Comparison of ENCODE assay signal across 9 cellular contexts in genomic region chr2:240134466-240134865, GRCh38. TPM values are rescaled to one million over a fixed set of nuclear protein-coding genes. Genes with fewer than 3 reads are reported as not detected.
DNase-seq lines count a peak whose midpoint lies in the region; FAIRE-seq and TF ChIP-seq lines count a peak whose summit lies in the region.
"Had no signal": no experiment of that assay in that cellular context is flagged by ENCODE, and none has a peak within 500 bp of the region (broad histone marks: within the 10 kb centered on the region; RNA-seq: fewer than 3 reads in every experiment).

No MANE protein-coding gene starts in this region.

- peaks cover 28% of the 10 kb centered on the region for H3K79me2 ChIP-seq in keratinocyte (ENCODE audit: control insufficient read depth, insufficient read depth, low read length)

- H3K27ac ChIP-seq in keratinocyte (ENCODE audit: control insufficient read depth, insufficient read depth, low read length) (no peak overlapping the region), tibial artery (no peak overlapping the region), colonic mucosa (no peak overlapping the region)

- peaks cover 13% of the 10 kb centered on the region for H3K27me3 Mint-ChIP-seq in activated naive CD4-positive, alpha-beta T cell treated with anti-CD3 and anti-CD28 coated beads, Interleukin-2, amount 10 ng/mL, durations not matched to agents 7 days and 5 days
- peaks cover 4% of the 10 kb centered on the region for H3K27me3 Mint-ChIP-seq in activated T-helper 1 cell treated with anti-CD3 and anti-CD28 coated beads, Interleukin-12 subunit alpha, Interleukin-12 subunit beta, Interleukin-2, Interleukin-4 antibody, amounts not matched to agents 30 ng/mL and 10 ng/mL and 1 ng/mL, durations not matched to agents 14 hours and 24 hours and 36 hours (ENCODE audit: insufficient read depth)

- peaks cover 27% of the 10 kb centered on the region for H3K4me1 Mint-ChIP-seq in activated naive CD4-positive, alpha-beta T cell treated with anti-CD3 and anti-CD28 coated beads, Interleukin-2, amount 10 ng/mL, durations not matched to agents 7 days and 5 days
- H3K4me1 Mint-ChIP-seq in activated T-helper 1 cell treated with anti-CD3 and anti-CD28 coated beads, Interleukin-12 subunit alpha, Interleukin-12 subunit beta, Interleukin-2, Interleukin-4 antibody, amounts not matched to agents 30 ng/mL and 10 ng/mL and 1 ng/mL, durations not matched to agents 14 hours and 24 hours and 36 hours (ENCODE audit: low read depth): peaks cover 25% of the 10 kb centered on the region

- TF ChIP-seq CTCF in keratinocyte (optimal IDR thresholded peaks at IDR 0.05 in 1 of 3, IDR thresholded peaks at IDR 0.05 in 1 of 3, conservative IDR thresholded peaks at IDR 0.05 in 1 of 3; ENCODE audit: extremely low read depth in 1 of 3, insufficient read depth in 2 of 3, low read length in 3 of 3): no peak
- TF ChIP-seq CTCF in tibial artery (IDR thresholded peaks at IDR 0.05): no peak
- TF ChIP-seq CTCF in colonic mucosa (IDR thresholded peaks at IDR 0.05): no peak

- no peaks in the 10 kb centered on the region for H3K9me3 Mint-ChIP-seq in activated naive CD4-positive, alpha-beta T cell treated with anti-CD3 and anti-CD28 coated beads, Interleukin-2, amount 10 ng/mL, durations not matched to agents 7 days and 5 days
- H3K9me3 Mint-ChIP-seq in activated T-helper 1 cell treated with anti-CD3 and anti-CD28 coated beads, Interleukin-12 subunit alpha, Interleukin-12 subunit beta, Interleukin-2, Interleukin-4 antibody, amounts not matched to agents 30 ng/mL and 10 ng/mL and 1 ng/mL, durations not matched to agents 14 hours and 24 hours and 36 hours: no peaks in the 10 kb centered on the region

- H4K20me1 ChIP-seq in keratinocyte (ENCODE audit: control insufficient read depth, extremely low read depth, insufficient read depth, low read length): no peaks in the 10 kb centered on the region

- FAIRE-seq in keratinocyte (lab: Jason Lieb, UNC): no peak

- H3K27me3 ChIP-seq in keratinocyte (ENCODE audit: control insufficient read depth, extremely low read depth, insufficient read depth, low read length) (no peaks in the 10 kb centered on the region), tibial artery (no peaks in the 10 kb centered on the region), colonic mucosa (no peaks in the 10 kb centered on the region)

- peak overlapping the region; percentile 98 for H3K4me2 ChIP-seq in keratinocyte (ENCODE audit: control insufficient read depth, extremely low read depth, insufficient read depth, low read depth, low read length)

- H2AFZ ChIP-seq in keratinocyte (ENCODE audit: control insufficient read depth, low read length): no peak overlapping the region

- peaks cover 3% of the 10 kb centered on the region for H3K9me1 ChIP-seq in keratinocyte (ENCODE audit: control insufficient read depth, extremely low read depth, insufficient read depth, low read length)

- H3K9me3 ChIP-seq in keratinocyte (ENCODE audit: control insufficient read depth, low read depth, low read length) (no peaks in the 10 kb centered on the region), tibial artery (no peaks in the 10 kb centered on the region), colonic mucosa (no peaks in the 10 kb centered on the region)

- intact Hi-C loops in activated T-helper 1 cell treated with anti-CD3 and anti-CD28 coated beads, Interleukin-12 subunit alpha, Interleukin-12 subunit beta, Interleukin-2, Interleukin-4 antibody, amounts not matched to agents 30 ng/mL and 10 ng/mL and 1 ng/mL, durations not matched to agents 14 hours and 24 hours and 36 hours (cut with micrococcal nuclease): loop anchor here (10.0 kb wide), 2 partner anchors 430 to 870 kb away; partner anchors contain the start of genes DUSP28 and RNPEPL1
- intact Hi-C loops in tibial artery (cut with DNase I; ENCODE audit: low total_unique reads): no loop called here
- intact Hi-C loops in colonic mucosa (cut with DNase I): no loop called here

- H3K4me3 ChIP-seq in keratinocyte (ENCODE audit: control insufficient read depth in 2 of 3, extremely low read depth in 1 of 3, insufficient read depth in 2 of 3, low read depth in 1 of 3, low read length in 3 of 3): peak overlapping the region in 2 of 3 experiments; percentile 84 to 93
- H3K4me3 ChIP-seq in tibial artery: no peak overlapping the region
- H3K4me3 ChIP-seq in colonic mucosa: no peak overlapping the region

- peaks cover 22% of the 10 kb centered on the region for H3K36me3 Mint-ChIP-seq in activated naive CD4-positive, alpha-beta T cell treated with anti-CD3 and anti-CD28 coated beads, Interleukin-2, amount 10 ng/mL, durations not matched to agents 7 days and 5 days
- H3K36me3 Mint-ChIP-seq in activated T-helper 1 cell treated with anti-CD3 and anti-CD28 coated beads, Interleukin-12 subunit alpha, Interleukin-12 subunit beta, Interleukin-2, Interleukin-4 antibody, amounts not matched to agents 30 ng/mL and 10 ng/mL and 1 ng/mL, durations not matched to agents 14 hours and 24 hours and 36 hours (ENCODE audit: low read depth): peaks cover 20% of the 10 kb centered on the region

- dilution Hi-C loops in keratinocyte (cut with MboI; ENCODE audit: extremely low pct_ligation_motif_present, low sequenced_read_pairs): no loop called here

- H3K36me3 ChIP-seq in keratinocyte (ENCODE audit: control insufficient read depth in 2 of 2, extremely low read depth in 1 of 2, insufficient read depth in 2 of 2, low read length in 2 of 2): peaks cover 24 to 32% of the 10 kb centered on the region in 2 experiments
- H3K36me3 ChIP-seq in tibial artery: peaks cover 42 to 44% (median 43%) of the 10 kb centered on the region in 3 donors
- H3K36me3 ChIP-seq in colonic mucosa: peaks cover 3% of the 10 kb centered on the region

- DNase-seq in activated naive CD4-positive, alpha-beta T cell treated with anti-CD3 and anti-CD28 coated beads, Interleukin-2, amount 10 ng/mL, durations not matched to agents 7 days and 5 days: no peak
- no peak for DNase-seq in activated naive CD4-positive, alpha-beta T cell treated with Interleukin-2 at 50 U/mL for 16 hours
- no peak for DNase-seq in activated T-helper 1 cell treated with anti-CD3 and anti-CD28 coated beads, Interleukin-12 subunit alpha, Interleukin-12 subunit beta, Interleukin-2, Interleukin-4 antibody, amounts not matched to agents 30 ng/mL and 10 ng/mL and 1 ng/mL, durations not matched to agents 14 hours and 24 hours and 36 hours (ENCODE audit: low spot score)
- no peak for DNase-seq in keratinocyte (ENCODE audit: low read depth, low spot score)
- peak; percentile 5 to 24 for DNase-seq in tibial artery
- DNase-seq in CD1c-positive myeloid dendritic cell (ENCODE audit: extremely low spot score): no peak
- no peak for DNase-seq in colonic mucosa
- no peak for DNase-seq in OCI-M1 (lab: John Stamatoyannopoulos, UW)
- DNase-seq: NCI-H1694 had no signal

- peaks cover 24% of the 10 kb centered on the region for H3K4me1 ChIP-seq in keratinocyte (ENCODE audit: control insufficient read depth, extremely low read depth, insufficient read depth, low read length)
- H3K4me1 ChIP-seq in tibial artery: peaks cover 0 to 21% (median 12%) of the 10 kb centered on the region in 4 donors
- peaks cover 6% of the 10 kb centered on the region for H3K4me1 ChIP-seq in colonic mucosa

- H3K4me3 Mint-ChIP-seq in activated naive CD4-positive, alpha-beta T cell treated with anti-CD3 and anti-CD28 coated beads, Interleukin-2, amount 10 ng/mL, durations not matched to agents 7 days and 5 days: peak overlapping the region; percentile 90
- peak overlapping the region; percentile 92 for H3K4me3 Mint-ChIP-seq in activated T-helper 1 cell treated with anti-CD3 and anti-CD28 coated beads, Interleukin-12 subunit alpha, Interleukin-12 subunit beta, Interleukin-2, Interleukin-4 antibody, amounts not matched to agents 30 ng/mL and 10 ng/mL and 1 ng/mL, durations not matched to agents 14 hours and 24 hours and 36 hours

- H3K9ac ChIP-seq in keratinocyte (ENCODE audit: control insufficient read depth, extremely low read depth, insufficient read depth, low read length) (peak overlapping the region; percentile 94), colonic mucosa (ENCODE audit: low read depth in 2 of 2, low read length in 2 of 2) (peak overlapping the region in 1 of 2 donors; percentile 86)

- CTCF ChIA-PET in activated naive CD4-positive, alpha-beta T cell treated with anti-CD3 and anti-CD28 coated beads, Interleukin-2, amount 10 ng/mL, durations not matched to agents 7 days and 5 days (lab: Charles Lee): no interaction called here

- H3K27ac Mint-ChIP-seq in activated naive CD4-positive, alpha-beta T cell treated with anti-CD3 and anti-CD28 coated beads, Interleukin-2, amount 10 ng/mL, durations not matched to agents 7 days and 5 days: no peak overlapping the region
- H3K27ac Mint-ChIP-seq in activated T-helper 1 cell treated with anti-CD3 and anti-CD28 coated beads, Interleukin-12 subunit alpha, Interleukin-12 subunit beta, Interleukin-2, Interleukin-4 antibody, amounts not matched to agents 30 ng/mL and 10 ng/mL and 1 ng/mL, durations not matched to agents 14 hours and 24 hours and 36 hours: no peak overlapping the region

RNA-seq across cellular contexts. Expression of gene COPS9, which starts 1.6 kb away (rescaled TPM):
- 127 and 132 TPM in 2 replicates for total RNA-seq in activated T-helper 1 cell treated with anti-CD3 and anti-CD28 coated beads, Interleukin-12 subunit alpha, Interleukin-12 subunit beta, Interleukin-2, Interleukin-4 antibody, amounts not matched to agents 30 ng/mL and 10 ng/mL and 1 ng/mL, durations not matched to agents 14 hours and 24 hours and 36 hours
- polyA plus RNA-seq in keratinocyte: 238 to 399 TPM (median 385 TPM) in 3 replicates
- polyA plus RNA-seq in keratinocyte (2011; ENCODE audit: low read depth): 58.8 TPM
- polyA plus RNA-seq in keratinocyte (2011; cell fraction: cytosol; rRNA removed): 228 and 261 TPM in 2 replicates
- polyA plus RNA-seq in keratinocyte (2011; cell fraction: nucleus; rRNA removed): 89.5 and 105 TPM in 2 replicates
- polyA plus RNA-seq in keratinocyte (2012; ENCODE audit: low replicate concordance): 280 and 395 TPM in 2 replicates
- polyA minus RNA-seq in keratinocyte: 13.2 to 36.1 TPM (median 32.4 TPM) in 3 replicates
- polyA minus RNA-seq in keratinocyte (2011; cell fraction: cytosol; rRNA and poly(A)+ RNA removed): 88.6 TPM
- polyA minus RNA-seq in keratinocyte (2011; cell fraction: nucleus; rRNA and poly(A)+ RNA removed): 12.0 and 14.3 TPM in 2 replicates
- total RNA-seq in colonic mucosa: 100 to 1,000 TPM; 119 to 169 TPM

RNA-seq across cellular contexts. Expression of gene OTOS, which starts 6.0 kb away (rescaled TPM):
- not detected in 2 replicates for total RNA-seq in activated T-helper 1 cell treated with anti-CD3 and anti-CD28 coated beads, Interleukin-12 subunit alpha, Interleukin-12 subunit beta, Interleukin-2, Interleukin-4 antibody, amounts not matched to agents 30 ng/mL and 10 ng/mL and 1 ng/mL, durations not matched to agents 14 hours and 24 hours and 36 hours
- not detected in 3 replicates for polyA plus RNA-seq in keratinocyte
- not detected for polyA plus RNA-seq in keratinocyte (2011; ENCODE audit: low read depth)
- polyA plus RNA-seq in keratinocyte (2011; cell fraction: cytosol; rRNA removed): not detected in 2 replicates
- not detected in 2 replicates for polyA plus RNA-seq in keratinocyte (2011; cell fraction: nucleus; rRNA removed)
- polyA plus RNA-seq in keratinocyte (2012; ENCODE audit: low replicate concordance): not detected in 2 replicates
- not detected in 3 replicates for polyA minus RNA-seq in keratinocyte
- polyA minus RNA-seq in keratinocyte (2011; cell fraction: cytosol; rRNA and poly(A)+ RNA removed): not detected
- polyA minus RNA-seq in keratinocyte (2011; cell fraction: nucleus; rRNA and poly(A)+ RNA removed): not detected in 2 replicates
- total RNA-seq in colonic mucosa: not detected

Comparison
In these comparisons a context has a peak if more than half of its experiments do, and no peak if none do; other contexts are left out.
1. DNase-seq: peak in tibial artery (2 of 2); none in activated naive CD4-positive, alpha-beta T cell treated with anti-CD3 and anti-CD28 coated beads, Interleukin-2, amount 10 ng/mL, durations not matched to agents 7 days and 5 days (single experiment), activated naive CD4-positive, alpha-beta T cell treated with Interleukin-2 at 50 U/mL for 16 hours (single experiment), activated T-helper 1 cell treated with anti-CD3 and anti-CD28 coated beads, Interleukin-12 subunit alpha, Interleukin-12 subunit beta, Interleukin-2, Interleukin-4 antibody, amounts not matched to agents 30 ng/mL and 10 ng/mL and 1 ng/mL, durations not matched to agents 14 hours and 24 hours and 36 hours (single experiment), keratinocyte (single experiment), CD1c-positive myeloid dendritic cell (single experiment), colonic mucosa (single experiment) and OCI-M1 (single experiment).
2. H3K4me3 ChIP-seq: peak in keratinocyte (2 of 3); none in tibial artery (0 of 2) and colonic mucosa (single experiment).